In genomic region chr1:89524369-89525168, GRCh38 we compare ENCODE assay signal across 8 cellular contexts. TPM values are rescaled to one million over a fixed set of nuclear protein-coding genes. Genes with fewer than 3 reads are reported as not detected.
DNase-seq lines count a peak whose midpoint lies in the region; ATAC-seq and TF ChIP-seq lines count a peak whose summit lies in the region.

Gene LRRC8B, plus strand, starts transcription at chr1:89524829. Its CDS starts 57,822 bp downstream, at chr1:89582651.

- no peaks in the 10 kb centered on the region for H3K9me3 ChIP-seq in colonic mucosa

- H3K27ac ChIP-seq in colonic mucosa (peak within 1 kb of the TSS; percentile 98), layer of hippocampus (ENCODE audit: low read depth, low read length) (peak within 1 kb of the TSS; percentile 84)

- peaks cover 4% of the 10 kb centered on the region for H3K4me1 ChIP-seq in colonic mucosa

- H3K27me3 ChIP-seq in colonic mucosa, result no peaks in the 10 kb centered on the region
- no peaks in the 10 kb centered on the region for H3K27me3 ChIP-seq in layer of hippocampus (ENCODE audit: control insufficient read depth, insufficient read depth, low read length)

- intact Hi-C loops in colonic mucosa (cut with DNase I), result loop anchor here (10.0 kb wide), 1 partner anchor 240 kb away; no protein-coding TSS in a partner anchor

- ATAC-seq in GM18907 (IDR thresholded peaks at IDR 0.05; ENCODE audit: unreplicated experiment) (peak; percentile 91), HG03139 (IDR thresholded peaks at IDR 0.05; ENCODE audit: unreplicated experiment) (peak; percentile 84)

- H3K9ac ChIP-seq in colonic mucosa (ENCODE audit: low read depth in 2 of 2, low read length in 2 of 2), result peak within 1 kb of the TSS; percentile 88 to 98

- TF ChIP-seq CTCF in AG09309 (IDR thresholded peaks at IDR 0.05; ENCODE audit: control insufficient read depth, insufficient read depth, low read depth, low read length, missing control alignments) (no peak), colonic mucosa (IDR thresholded peaks at IDR 0.05) (no peak)

- DNase-seq in AG09309 (ENCODE audit: low read depth) (no peak), NCI-H446 treated with DMSO at 0.1 percent for 48 hours (lab: John Stamatoyannopoulos, UW) (peak; percentile 79), colonic mucosa (peak; percentile 95)
- DNase-seq in activated CD4-positive, alpha-beta T cell treated with anti-CD3 and anti-CD28 coated beads for 48 hours, result peak; percentile 93
- peak; percentile 67 to 87 (median 83) for DNase-seq in stimulated activated CD4-positive, alpha-beta T cell treated with anti-CD3 and anti-CD28 coated beads, Interleukin-1b, Interleukin-23, amount 100 ng/mL, for 24 hours (ENCODE audit: low read depth in 4 of 4, low spot score in 1 of 4)

- H3K4me3 ChIP-seq in AG09309 (ENCODE audit: control insufficient read depth, low read depth, low read length), result peak within 1 kb of the TSS; percentile 84
- peak within 1 kb of the TSS; percentile 94 for H3K4me3 ChIP-seq in colonic mucosa

- no peaks in the 10 kb centered on the region for H3K36me3 ChIP-seq in colonic mucosa

RNA-seq across cellular contexts. Expression of gene LRRC8B, which starts in this region (rescaled TPM):
- 10 to 100 TPM; 14.4 to 15.0 TPM for total RNA-seq in colonic mucosa
